In the genomic region with DNA sequence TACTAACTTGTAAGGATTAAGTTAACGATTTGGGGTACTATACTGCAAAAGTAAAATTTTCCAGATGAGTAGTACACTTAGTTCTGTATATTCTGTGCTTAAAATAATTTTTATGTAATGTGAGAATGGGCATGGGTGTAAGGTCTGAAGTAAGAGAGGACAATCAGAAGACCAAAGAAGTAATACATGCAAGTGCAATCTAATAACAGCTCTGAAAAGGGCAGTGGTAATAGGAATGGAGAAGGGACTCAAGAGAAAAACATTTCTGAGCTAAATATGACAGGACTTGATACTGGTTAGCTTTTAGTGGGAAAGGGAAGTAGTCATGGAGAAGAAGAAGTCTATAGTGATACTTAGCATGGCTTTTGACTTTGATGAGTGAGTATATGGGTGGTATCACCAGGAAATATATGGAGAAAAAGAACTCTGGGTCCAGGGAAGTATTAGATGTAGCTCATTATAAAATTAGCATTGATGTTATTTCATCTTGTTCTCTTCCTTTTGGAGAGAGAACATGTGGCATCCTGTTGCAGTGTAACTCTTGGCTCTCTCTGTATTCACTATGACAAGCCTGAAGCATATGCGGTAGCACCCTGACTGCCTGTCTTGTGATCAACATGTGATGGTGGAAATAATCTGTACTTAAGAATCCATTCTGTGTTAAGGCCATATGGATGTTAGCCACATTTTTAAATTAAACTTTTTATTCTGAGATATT, we compare ENCODE assay signal across 14 cellular contexts.
DNase-seq lines count a peak whose midpoint lies in the region; ATAC-seq and TF ChIP-seq lines count a peak whose summit lies in the region.
"Had no signal": no experiment of that assay in that cellular context is flagged by ENCODE, and none has a peak within 500 bp of the region (broad histone marks: within the 10 kb centered on the region; RNA-seq: fewer than 3 reads in every experiment).

No MANE protein-coding gene starts in this region.

- no peak overlapping the region for H3K4me3 Mint-ChIP-seq in activated naive CD8-positive, alpha-beta T cell treated with anti-CD3 and anti-CD28 coated beads for 36 hours
- H3K4me3 Mint-ChIP-seq in activated naive CD8-positive, alpha-beta T cell treated with anti-CD3 and anti-CD28 coated beads, Interleukin-2, amount 50 U/mL, for 24 hours: no peak overlapping the region
- no peak overlapping the region for H3K4me3 Mint-ChIP-seq in activated T-helper 17 cell treated with anti-CD3 and anti-CD28 coated beads, Interleukin-2, amount 50 U/mL, for 72 hours
- no peak overlapping the region for H3K4me3 Mint-ChIP-seq in T-helper 2 cell treated with Interferon-gamma antibody and Interleukin-4, amounts not matched to agents 5 μg/mL and 100 μg/mL, for 36 hours
- H3K4me3 Mint-ChIP-seq: CD8-positive, alpha-beta memory T cell had no signal

- DNase-seq in activated naive CD8-positive, alpha-beta T cell treated with anti-CD3 and anti-CD28 coated beads for 36 hours: no peak
- DNase-seq in activated naive CD8-positive, alpha-beta T cell treated with anti-CD3 and anti-CD28 coated beads, Interleukin-2, amount 50 U/mL, for 24 hours: no peak
- peak; percentile 90 for DNase-seq in foreskin melanocyte
- DNase-seq in T-helper 2 cell treated with Interferon-gamma antibody and Interleukin-4, amounts not matched to agents 5 μg/mL and 100 μg/mL, for 36 hours (ENCODE audit: low spot score): no peak
- DNase-seq in GM10266 (ENCODE audit: extremely low spot score): no peak
- no peak for DNase-seq in NCI-H2227 (lab: John Stamatoyannopoulos, UW; ENCODE audit: unreplicated experiment)
- no peak for DNase-seq in effector CD8-positive, alpha-beta T cell (lab: John Stamatoyannopoulos, UW)
- DNase-seq: CD8-positive, alpha-beta memory T cell; DMS53; GF-D8; GM23248; H7; IMR-90 had no signal

- peaks cover 81% of the 10 kb centered on the region for H3K36me3 Mint-ChIP-seq in activated naive CD8-positive, alpha-beta T cell treated with anti-CD3 and anti-CD28 coated beads for 36 hours
- peaks cover 81% of the 10 kb centered on the region for H3K36me3 Mint-ChIP-seq in activated naive CD8-positive, alpha-beta T cell treated with anti-CD3 and anti-CD28 coated beads, Interleukin-2, amount 50 U/mL, for 24 hours (ENCODE audit: low read depth)
- peaks cover 96% of the 10 kb centered on the region for H3K36me3 Mint-ChIP-seq in activated T-helper 17 cell treated with anti-CD3 and anti-CD28 coated beads, Interleukin-2, amount 50 U/mL, for 72 hours (ENCODE audit: low read depth)
- H3K36me3 Mint-ChIP-seq in T-helper 2 cell treated with Interferon-gamma antibody and Interleukin-4, amounts not matched to agents 5 μg/mL and 100 μg/mL, for 36 hours (ENCODE audit: low read depth): peaks cover 77% of the 10 kb centered on the region

- no peaks in the 10 kb centered on the region for H3K27me3 Mint-ChIP-seq in activated naive CD8-positive, alpha-beta T cell treated with anti-CD3 and anti-CD28 coated beads for 36 hours
- no peaks in the 10 kb centered on the region for H3K27me3 Mint-ChIP-seq in activated naive CD8-positive, alpha-beta T cell treated with anti-CD3 and anti-CD28 coated beads, Interleukin-2, amount 50 U/mL, for 24 hours
- no peaks in the 10 kb centered on the region for H3K27me3 Mint-ChIP-seq in activated T-helper 17 cell treated with anti-CD3 and anti-CD28 coated beads, Interleukin-2, amount 50 U/mL, for 72 hours
- H3K27me3 Mint-ChIP-seq in T-helper 2 cell treated with Interferon-gamma antibody and Interleukin-4, amounts not matched to agents 5 μg/mL and 100 μg/mL, for 36 hours (ENCODE audit: low read depth): no peaks in the 10 kb centered on the region
- H3K27me3 Mint-ChIP-seq: CD8-positive, alpha-beta memory T cell had no signal

- peak overlapping the region; percentile 25 for H3K27ac Mint-ChIP-seq in activated naive CD8-positive, alpha-beta T cell treated with anti-CD3 and anti-CD28 coated beads for 36 hours
- H3K27ac Mint-ChIP-seq in activated naive CD8-positive, alpha-beta T cell treated with anti-CD3 and anti-CD28 coated beads, Interleukin-2, amount 50 U/mL, for 24 hours: no peak overlapping the region
- peak overlapping the region; percentile 68 for H3K27ac Mint-ChIP-seq in activated T-helper 17 cell treated with anti-CD3 and anti-CD28 coated beads, Interleukin-2, amount 50 U/mL, for 72 hours
- H3K27ac Mint-ChIP-seq in T-helper 2 cell treated with Interferon-gamma antibody and Interleukin-4, amounts not matched to agents 5 μg/mL and 100 μg/mL, for 36 hours: no peak overlapping the region

- peaks cover 17% of the 10 kb centered on the region for H3K9me3 Mint-ChIP-seq in activated naive CD8-positive, alpha-beta T cell treated with anti-CD3 and anti-CD28 coated beads for 36 hours
- peaks cover 18% of the 10 kb centered on the region for H3K9me3 Mint-ChIP-seq in activated naive CD8-positive, alpha-beta T cell treated with anti-CD3 and anti-CD28 coated beads, Interleukin-2, amount 50 U/mL, for 24 hours
- H3K9me3 Mint-ChIP-seq in activated T-helper 17 cell treated with anti-CD3 and anti-CD28 coated beads, Interleukin-2, amount 50 U/mL, for 72 hours: peaks cover 8% of the 10 kb centered on the region
- peaks cover 31% of the 10 kb centered on the region for H3K9me3 Mint-ChIP-seq in T-helper 2 cell treated with Interferon-gamma antibody and Interleukin-4, amounts not matched to agents 5 μg/mL and 100 μg/mL, for 36 hours

- TF ChIP-seq CTCF in GM10266 (IDR thresholded peaks at IDR 0.05; ENCODE audit: control insufficient read depth, insufficient read depth, low read depth, missing control alignments): no peak

- ATAC-seq in activated naive CD8-positive, alpha-beta T cell treated with anti-CD3 and anti-CD28 coated beads, Interleukin-2, amount 50 U/mL, for 24 hours: no peak
- no peak for ATAC-seq in activated T-helper 17 cell treated with anti-CD3 and anti-CD28 coated beads, Interleukin-2, amount 50 U/mL, for 72 hours (replicated peaks)

- H3K4me1 Mint-ChIP-seq in activated naive CD8-positive, alpha-beta T cell treated with anti-CD3 and anti-CD28 coated beads for 36 hours: no peaks in the 10 kb centered on the region
- no peaks in the 10 kb centered on the region for H3K4me1 Mint-ChIP-seq in activated naive CD8-positive, alpha-beta T cell treated with anti-CD3 and anti-CD28 coated beads, Interleukin-2, amount 50 U/mL, for 24 hours
- no peaks in the 10 kb centered on the region for H3K4me1 Mint-ChIP-seq in activated T-helper 17 cell treated with anti-CD3 and anti-CD28 coated beads, Interleukin-2, amount 50 U/mL, for 72 hours
- H3K4me1 Mint-ChIP-seq in T-helper 2 cell treated with Interferon-gamma antibody and Interleukin-4, amounts not matched to agents 5 μg/mL and 100 μg/mL, for 36 hours (ENCODE audit: low read depth): peaks cover 2% of the 10 kb centered on the region

Comparison
In these comparisons a context has a peak if more than half of its experiments do, and no peak if none do; other contexts are left out.
1. H3K27ac Mint-ChIP-seq: peak in activated naive CD8-positive, alpha-beta T cell treated with anti-CD3 and anti-CD28 coated beads for 36 hours (single experiment) and activated T-helper 17 cell treated with anti-CD3 and anti-CD28 coated beads, Interleukin-2, amount 50 U/mL, for 72 hours (single experiment); none in activated naive CD8-positive, alpha-beta T cell treated with anti-CD3 and anti-CD28 coated beads, Interleukin-2, amount 50 U/mL, for 24 hours (single experiment) and T-helper 2 cell treated with Interferon-gamma antibody and Interleukin-4, amounts not matched to agents 5 μg/mL and 100 μg/mL, for 36 hours (single experiment).